In genomic region chr11:58204042-58204441, GRCh38 we compare ENCODE assay signal across 32 cellular contexts. TPM values are rescaled to one million over a fixed set of nuclear protein-coding genes. Genes with fewer than 3 reads are reported as not detected.
"Had no signal": no experiment of that assay in that cellular context is flagged by ENCODE, and none has a peak within 500 bp of the region (broad histone marks: within the 10 kb centered on the region; RNA-seq: fewer than 3 reads in every experiment).

TSS of gene OR1S2 (minus strand) at chr11:58204142. CDS start at chr11:58204142, 0 bp downstream.

- H3K27ac Mint-ChIP-seq: stimulated activated effector memory CD8-positive, alpha-beta T cell treated with anti-CD3 and anti-CD28 coated beads, Interleukin-12 subunit alpha, Interleukin-12 subunit beta, amount 100 ng/mL, for 72 hours; stimulated activated memory B cell treated with anti-CD40 and anti-IgM and Interleukin-4, amounts not matched to agents 10 μg/mL and 1 μg/mL and 100 μg/mL, for 72 hours; stimulated activated naive B cell treated with anti-CD40 and anti-IgM and Interleukin-4, amounts not matched to agents 10 μg/mL and 1 μg/mL and 100 μg/mL, for 72 hours; stimulated activated naive CD8-positive, alpha-beta T cell treated with anti-CD3 and anti-CD28 coated beads, Interleukin-15, amount 100 ng/mL, for 72 hours; stimulated activated naive CD8-positive, alpha-beta T cell treated with anti-CD3 and anti-CD28 coated beads, Interleukin-15, Interleukin-2, amounts not matched to agents 100 ng/mL and 50 ng/mL, for 24 hours; type B pancreatic cell had no signal

- H3K36me3 Mint-ChIP-seq: stimulated activated effector memory CD8-positive, alpha-beta T cell treated with anti-CD3 and anti-CD28 coated beads, Interleukin-12 subunit alpha, Interleukin-12 subunit beta, amount 100 ng/mL, for 72 hours; stimulated activated memory B cell treated with anti-CD40 and anti-IgM and Interleukin-4, amounts not matched to agents 10 μg/mL and 1 μg/mL and 100 μg/mL, for 72 hours; stimulated activated naive B cell treated with anti-CD40 and anti-IgM and Interleukin-4, amounts not matched to agents 10 μg/mL and 1 μg/mL and 100 μg/mL, for 72 hours; type B pancreatic cell had no signal

- H3K9me3 ChIP-seq: stomach, suprapubic skin, testis, thoracic aorta, thyroid gland, tibial artery, tibial nerve, transverse colon, upper lobe of left lung, upper lobe of right lung, uterus, vagina had no signal

- H3K27me3 ChIP-seq: stomach, suprapubic skin, testis, thyroid gland, tibial artery, tibial nerve, transverse colon, upper lobe of left lung, upper lobe of right lung, uterus, vagina had no signal

- H3K27me3 Mint-ChIP-seq: type B pancreatic cell had no signal

- H3K4me3 Mint-ChIP-seq: stimulated activated effector memory CD8-positive, alpha-beta T cell treated with anti-CD3 and anti-CD28 coated beads, Interleukin-12 subunit alpha, Interleukin-12 subunit beta, amount 100 ng/mL, for 72 hours; stimulated activated memory B cell treated with anti-CD40 and anti-IgM and Interleukin-4, amounts not matched to agents 10 μg/mL and 1 μg/mL and 100 μg/mL, for 72 hours; stimulated activated naive B cell treated with anti-CD40 and anti-IgM and Interleukin-4, amounts not matched to agents 10 μg/mL and 1 μg/mL and 100 μg/mL, for 72 hours; stimulated activated naive CD8-positive, alpha-beta T cell treated with anti-CD3 and anti-CD28 coated beads, Interleukin-15, amount 100 ng/mL, for 72 hours; stimulated activated naive CD8-positive, alpha-beta T cell treated with anti-CD3 and anti-CD28 coated beads, Interleukin-15, Interleukin-2, amounts not matched to agents 100 ng/mL and 50 ng/mL, for 24 hours; type B pancreatic cell had no signal

- DNase-seq: stimulated activated CD4-positive, alpha-beta T cell treated with anti-CD3 and anti-CD28 coated beads, Interleukin-2, amount 100 ng/mL, for 48 hours; stimulated activated CD4-positive, alpha-beta T cell treated with anti-CD3 and anti-CD28 coated beads, Interleukin-4, amount 100 ng/mL, for 1 hour; stimulated activated CD4-positive, alpha-beta T cell treated with anti-CD3 and anti-CD28 coated beads, Interleukin-4, amount 100 ng/mL, for 24 hours; stimulated activated CD4-positive, alpha-beta T cell treated with anti-CD3 and anti-CD28 coated beads, Interleukin-4, amount 100 ng/mL, for 4 hours; stimulated activated CD8-positive, alpha-beta memory T cell treated with anti-CD3 and anti-CD28 coated beads, Interleukin-4, amount 100 ng/mL, for 48 hours; stimulated activated naive B cell treated with anti-CD40 and anti-IgM and Interleukin-4, amounts not matched to agents 10 μg/mL and 1 μg/mL and 100 μg/mL, for 72 hours; stimulated activated naive CD4-positive, alpha-beta T cell; stimulated activated naive CD4-positive, alpha-beta T cell treated with Interleukin-2 at 50 U/mL for 16 hours; stimulated activated naive CD8-positive, alpha-beta T cell treated with anti-CD3 and anti-CD28 coated beads, Interleukin-15, amount 100 ng/mL, for 72 hours; stimulated activated naive CD8-positive, alpha-beta T cell treated with anti-CD3 and anti-CD28 coated beads, Interleukin-15, Interleukin-2, amounts not matched to agents 100 U/mL and 50 U/mL, for 24 hours; stomach; substantia nigra; testis; thyroid gland; tibial artery; transverse colon; trophoblast cell; upper lobe of left lung; upper lobe of right lung; uterus had no signal

- H3K4me1 ChIP-seq: stomach, suprapubic skin, testis, thyroid gland, tibial artery, tibial nerve, transverse colon, upper lobe of left lung, upper lobe of right lung, uterus, vagina had no signal

- H3K27ac ChIP-seq: stomach, suprapubic skin, testis, thoracic aorta, thyroid gland, tibial artery, tibial nerve, transverse colon, upper lobe of left lung, upper lobe of right lung, uterus, vagina had no signal

- H3K36me3 ChIP-seq: stomach, suprapubic skin, thoracic aorta, thyroid gland, tibial artery, tibial nerve, transverse colon, upper lobe of left lung, upper lobe of right lung, uterus, vagina had no signal

- H3K9me3 Mint-ChIP-seq: type B pancreatic cell had no signal

- H3K4me3 ChIP-seq: stomach, suprapubic skin, testis, thoracic aorta, thyroid gland, tibial artery, tibial nerve, transverse colon, upper lobe of left lung, upper lobe of right lung, uterus, vagina had no signal

- H3K4me1 Mint-ChIP-seq: stimulated activated effector memory CD8-positive, alpha-beta T cell treated with anti-CD3 and anti-CD28 coated beads, Interleukin-12 subunit alpha, Interleukin-12 subunit beta, amount 100 ng/mL, for 72 hours; stimulated activated memory B cell treated with anti-CD40 and anti-IgM and Interleukin-4, amounts not matched to agents 10 μg/mL and 1 μg/mL and 100 μg/mL, for 72 hours; stimulated activated naive B cell treated with anti-CD40 and anti-IgM and Interleukin-4, amounts not matched to agents 10 μg/mL and 1 μg/mL and 100 μg/mL, for 72 hours; stimulated activated naive CD8-positive, alpha-beta T cell treated with anti-CD3 and anti-CD28 coated beads, Interleukin-15, amount 100 ng/mL, for 72 hours had no signal

RNA-seq across cellular contexts. Expression of gene OR1S2, which starts in this region (rescaled TPM):
- total RNA-seq: stomach, subcutaneous adipose tissue, suprapubic skin, temporal lobe, testis, thoracic aorta, thyroid gland, tibial nerve, transverse colon, upper lobe of left lung, upper lobe of right lung, ureter, urinary bladder, uterus, vagina had no signal
- polyA plus RNA-seq: stomach, urinary bladder had no signal
